8 cellular contexts compared by ENCODE assay signal in genomic region chr1:90114521-90115141, GRCh38.
DNase-seq lines count a peak whose midpoint lies in the region; ATAC-seq and TF ChIP-seq lines count a peak whose summit lies in the region.

No MANE protein-coding gene starts in this region.

- no peak overlapping the region for H2AFZ ChIP-seq in neural cell (ENCODE audit: low read depth, low read length)

- ATAC-seq in HG03280 (IDR thresholded peaks at IDR 0.05; ENCODE audit: unreplicated experiment): no peak
- no peak for ATAC-seq in GM21528 (IDR thresholded peaks at IDR 0.05; ENCODE audit: low FRiP score, unreplicated experiment)

- no peaks in the 10 kb centered on the region for H3K36me3 ChIP-seq in neural cell (ENCODE audit: insufficient read depth, low read length)

- TF ChIP-seq CTCF in neural cell (IDR thresholded peaks at IDR 0.05; ENCODE audit: poor library complexity, severe bottlenecking): peak; percentile 89

- DNase-seq in DMS153 treated with DMSO at 0.1 percent for 48 hours (lab: John Stamatoyannopoulos, UW; ENCODE audit: unreplicated experiment): peak; percentile 59
- peak; percentile 19 for DNase-seq in HuH-7 (ENCODE audit: low spot score)
- peak; percentile 27 for DNase-seq in NOMO-1 treated with DMSO at 0.1 percent for 48 hours (lab: John Stamatoyannopoulos, UW; ENCODE audit: unreplicated experiment)
- DNase-seq in dedifferentiated amniotic fluid mesenchymal stem cell (ENCODE audit: extremely low spot score): peak; percentile 68
- no peak for DNase-seq in GF-D8 (lab: John Stamatoyannopoulos, UW)

- H3K9ac ChIP-seq in neural cell (ENCODE audit: low read length): no peak overlapping the region

- no peaks in the 10 kb centered on the region for H3K9me2 ChIP-seq in neural cell (ENCODE audit: insufficient read depth, low read length)

- no peaks in the 10 kb centered on the region for H3F3A ChIP-seq in neural cell (ENCODE audit: insufficient read depth, low read length, poor library complexity, severe bottlenecking)

- no peak overlapping the region for H3K4me2 ChIP-seq in neural cell (ENCODE audit: low read length)

- no peaks in the 10 kb centered on the region for H4K20me1 ChIP-seq in neural cell (ENCODE audit: insufficient read depth)

- no peaks in the 10 kb centered on the region for H3K79me2 ChIP-seq in neural cell (replicated peaks; ENCODE audit: insufficient read depth, low read length)

- H3K27ac ChIP-seq in neural cell (ENCODE audit: low read length): no peak overlapping the region

- H3K9me3 ChIP-seq in neural cell (ENCODE audit: low read length): no peaks in the 10 kb centered on the region

- no peak for TF ChIP-seq EP300 in neural cell (conservative IDR thresholded peaks at IDR 0.05; ENCODE audit: poor library complexity, severe bottlenecking)

- no peaks in the 10 kb centered on the region for H3K27me3 ChIP-seq in neural cell (ENCODE audit: insufficient read depth, low read depth, low read length)

- peak; percentile 93 for TF ChIP-seq RAD21 in neural cell (conservative IDR thresholded peaks at IDR 0.05)

- H3K4me3 ChIP-seq in neural cell (ENCODE audit: low read length): no peak overlapping the region

TF ChIP-seq in neural cell, 6 proteins besides CTCF, POLR2A, EP300 and RAD21:
- no peak for TF ChIP-seq TAF1 (IDR thresholded peaks at IDR 0.05; ENCODE audit: low read depth)
- TF ChIP-seq EZH2 (IDR thresholded peaks at IDR 0.05; ENCODE audit: borderline replicate concordance, insufficient read depth, low read length, poor library complexity, severe bottlenecking): no peak
- TF ChIP-seq POLR2AphosphoS5 (IDR thresholded peaks at IDR 0.05): no peak
- TF ChIP-seq, protein P1, sequence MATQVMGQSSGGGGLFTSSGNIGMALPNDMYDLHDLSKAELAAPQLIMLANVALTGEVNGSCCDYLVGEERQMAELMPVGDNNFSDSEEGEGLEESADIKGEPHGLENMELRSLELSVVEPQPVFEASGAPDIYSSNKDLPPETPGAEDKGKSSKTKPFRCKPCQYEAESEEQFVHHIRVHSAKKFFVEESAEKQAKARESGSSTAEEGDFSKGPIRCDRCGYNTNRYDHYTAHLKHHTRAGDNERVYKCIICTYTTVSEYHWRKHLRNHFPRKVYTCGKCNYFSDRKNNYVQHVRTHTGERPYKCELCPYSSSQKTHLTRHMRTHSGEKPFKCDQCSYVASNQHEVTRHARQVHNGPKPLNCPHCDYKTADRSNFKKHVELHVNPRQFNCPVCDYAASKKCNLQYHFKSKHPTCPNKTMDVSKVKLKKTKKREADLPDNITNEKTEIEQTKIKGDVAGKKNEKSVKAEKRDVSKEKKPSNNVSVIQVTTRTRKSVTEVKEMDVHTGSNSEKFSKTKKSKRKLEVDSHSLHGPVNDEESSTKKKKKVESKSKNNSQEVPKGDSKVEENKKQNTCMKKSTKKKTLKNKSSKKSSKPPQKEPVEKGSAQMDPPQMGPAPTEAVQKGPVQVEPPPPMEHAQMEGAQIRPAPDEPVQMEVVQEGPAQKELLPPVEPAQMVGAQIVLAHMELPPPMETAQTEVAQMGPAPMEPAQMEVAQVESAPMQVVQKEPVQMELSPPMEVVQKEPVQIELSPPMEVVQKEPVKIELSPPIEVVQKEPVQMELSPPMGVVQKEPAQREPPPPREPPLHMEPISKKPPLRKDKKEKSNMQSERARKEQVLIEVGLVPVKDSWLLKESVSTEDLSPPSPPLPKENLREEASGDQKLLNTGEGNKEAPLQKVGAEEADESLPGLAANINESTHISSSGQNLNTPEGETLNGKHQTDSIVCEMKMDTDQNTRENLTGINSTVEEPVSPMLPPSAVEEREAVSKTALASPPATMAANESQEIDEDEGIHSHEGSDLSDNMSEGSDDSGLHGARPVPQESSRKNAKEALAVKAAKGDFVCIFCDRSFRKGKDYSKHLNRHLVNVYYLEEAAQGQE (IDR thresholded peaks at IDR 0.05; ENCODE audit: borderline replicate concordance): no peak
- TF ChIP-seq SMC3 (conservative IDR thresholded peaks at IDR 0.05; ENCODE audit: poor library complexity): peak; percentile 90
- TF ChIP-seq MXI1 (conservative IDR thresholded peaks at IDR 0.05; ENCODE audit: poor library complexity, severe bottlenecking): no peak
TF ChIP-seq in neural cell: peak in this region for 1.
